In genomic region chr17:44587339-44587738, GRCh38 we compare ENCODE assay signal across 9 cellular contexts. TPM values are rescaled to one million over a fixed set of nuclear protein-coding genes. Genes with fewer than 3 reads are reported as not detected.
A peak's percentile ranks its signal among the peaks of the same experiment; 100 is the strongest.
DNase-seq lines count a peak whose midpoint lies in the region; TF ChIP-seq lines count a peak whose summit lies in the region.
"Had no signal": no experiment of that assay in that cellular context is flagged by ENCODE, and none has a peak within 500 bp of the region (broad histone marks: within the 10 kb centered on the region; RNA-seq: fewer than 3 reads in every experiment).

No MANE protein-coding gene starts in this region.

- H3K4me3 ChIP-seq in astrocyte of the spinal cord (ENCODE audit: low read depth, low read length), result no peak overlapping the region
- H3K4me3 ChIP-seq in vagina, result no peak overlapping the region
- H3K4me3 ChIP-seq in lower leg skin (ENCODE audit: low read depth, poor library complexity, severe bottlenecking), result no peak overlapping the region

- intact Hi-C loops in vagina (cut with DNase I), result no loop called here
- intact Hi-C loops in lower leg skin (cut with DNase I; ENCODE audit: low total_unique reads), result no loop called here

- no peaks in the 10 kb centered on the region for H3K36me3 ChIP-seq in vagina

- H3K4me1 ChIP-seq in vagina, result peaks cover 11% of the 10 kb centered on the region

- TF ChIP-seq CTCF in astrocyte of the spinal cord (IDR thresholded peaks at IDR 0.05; ENCODE audit: low read depth, low read length), result no peak
- TF ChIP-seq CTCF in vagina (IDR thresholded peaks at IDR 0.05), result no peak
- no peak for TF ChIP-seq CTCF in lower leg skin (IDR thresholded peaks at IDR 0.05)

- H3K9me3 ChIP-seq in vagina, result no peaks in the 10 kb centered on the region

- in situ Hi-C loops in astrocyte of the spinal cord (cut with HindIII; ENCODE audit: low sequenced_read_pairs), result no loop called here

- WGBS in lower leg skin, 2 donors, result 25 to 42% methylated on average over 2 of the region's 2 CpGs

- TF ChIP-seq POLR2A in vagina (IDR thresholded peaks at IDR 0.05) (no peak), lower leg skin (IDR thresholded peaks at IDR 0.05) (no peak)

- peak overlapping the region; percentile 53 for H3K27ac ChIP-seq in vagina
- H3K27ac ChIP-seq: KMS-11 had no signal

- DNase-seq in SIG-M5 treated with dmso at 0.1 percent for 504 hours (lab: John Stamatoyannopoulos, UW; ENCODE audit: unreplicated experiment) (peak; percentile 48), SIG-M5 (lab: John Stamatoyannopoulos, UW) (no peak), astrocyte of the spinal cord (ENCODE audit: low read depth, low spot score) (peak; percentile 86), iPS-NIHi11 (ENCODE audit: low spot score) (peak; percentile 74), vagina (ENCODE audit: extremely low spot score in 2 of 2) (no peak), lower leg skin (ENCODE audit: low spot score in 2 of 2) (no peak)
- no peak for DNase-seq in activated CD4-positive, alpha-beta T cell treated with anti-CD3 and anti-CD28 coated beads, Interleukin-2, amount 50 U/mL, for 4 hours
- DNase-seq in stimulated activated naive CD4-positive, alpha-beta T cell treated with Interleukin-2 at 50 U/mL for 16 hours (lab: John Stamatoyannopoulos, UW), result no peak

- no peaks in the 10 kb centered on the region for H3K27me3 ChIP-seq in vagina

RNA-seq across cellular contexts. Expression of gene FZD2, which starts 30.1 kb away (rescaled TPM):
- total RNA-seq in vagina, result 7.6 TPM
- total RNA-seq in lower leg skin, result 1 to 10 TPM in 2 of 4 donors, under 1 TPM in 2; 0.49 to 1.8 (median 0.89) TPM

Comparison
In these comparisons a context has a peak if more than half of its experiments do, and no peak if none do; other contexts are left out.
1. DNase-seq: peak in SIG-M5 treated with dmso at 0.1 percent for 504 hours (single experiment), astrocyte of the spinal cord (single experiment) and iPS-NIHi11 (single experiment); none in SIG-M5 (single experiment), vagina (0 of 2), lower leg skin (0 of 2), activated CD4-positive, alpha-beta T cell treated with anti-CD3 and anti-CD28 coated beads, Interleukin-2, amount 50 U/mL, for 4 hours (0 of 2) and stimulated activated naive CD4-positive, alpha-beta T cell treated with Interleukin-2 at 50 U/mL for 16 hours (single experiment).